In genomic region chr1:27862671-27863551, GRCh38 we compare ENCODE assay signal across 8 cellular contexts. TPM values are rescaled to one million over a fixed set of nuclear protein-coding genes. Genes with fewer than 3 reads are reported as not detected.
DNase-seq lines count a peak whose midpoint lies in the region; ATAC-seq and TF ChIP-seq lines count a peak whose summit lies in the region.

No MANE protein-coding gene starts in this region.

- TF ChIP-seq CTCF in HFFc6 (IDR thresholded peaks at IDR 0.05), result no peak

- H3K4me1 Mint-ChIP-seq in HFFc6 (ENCODE audit: low read depth), result peaks cover 40% of the 10 kb centered on the region

- DNase-seq in Ammon's horn (ENCODE audit: low spot score), result peak; percentile 85
- DNase-seq in HFFc6, result peak; percentile 99
- DNase-seq in UCSD-AML1 (lab: John Stamatoyannopoulos, UW; ENCODE audit: unreplicated experiment), result peak; percentile 50
- DNase-seq in globus pallidus (ENCODE audit: low spot score), result peak; percentile 72
- DNase-seq in pulmonary artery endothelial cell (ENCODE audit: low read depth, low spot score), result peak; percentile 67
- no peak for DNase-seq in NCI-H1436 treated with DMSO at 0.1 percent for 48 hours (lab: John Stamatoyannopoulos, UW)
- no peak for DNase-seq in activated gamma-delta T cell (lab: John Stamatoyannopoulos, UW)

- peak overlapping the region; percentile 98 for H3K27ac Mint-ChIP-seq in HFFc6

- no peaks in the 10 kb centered on the region for H3K9me3 Mint-ChIP-seq in HFFc6

- ATAC-seq in HG02938 (IDR thresholded peaks at IDR 0.05; ENCODE audit: unreplicated experiment), result no peak

- no peaks in the 10 kb centered on the region for H3K36me3 Mint-ChIP-seq in HFFc6 (ENCODE audit: low read depth)

- peak overlapping the region; percentile 79 for H3K4me3 Mint-ChIP-seq in HFFc6

- no peaks in the 10 kb centered on the region for H3K27me3 Mint-ChIP-seq in HFFc6 (ENCODE audit: insufficient read depth)

RNA-seq across cellular contexts. Expression of gene THEMIS2, which starts 9.4 kb away (rescaled TPM):
- total RNA-seq in HFFc6 (2021; fragmentation: NEBNext Ultra II Directional; extraction: Animal tissue kit (Norgen Biotek cat#: 25700)), result 1 to 10 TPM; 1.3 to 5.6 (median 3.7) TPM
- 3.7 and 4.1 TPM in 2 replicates for total RNA-seq in pulmonary artery endothelial cell

RNA-seq across cellular contexts. Expression of gene PPP1R8, which starts 32.3 kb away (rescaled TPM):
- 10 to 100 TPM; 38.1 to 45.3 (median 39.1) TPM for total RNA-seq in HFFc6 (2021; fragmentation: NEBNext Ultra II Directional; extraction: Animal tissue kit (Norgen Biotek cat#: 25700))
- 58.7 and 64.9 TPM in 2 replicates for total RNA-seq in pulmonary artery endothelial cell

RNA-seq across cellular contexts. Expression of gene RPA2, which starts 51.5 kb away (rescaled TPM):
- total RNA-seq in HFFc6 (2021; fragmentation: NEBNext Ultra II Directional; extraction: Animal tissue kit (Norgen Biotek cat#: 25700)), result 10 to 100 TPM; 20.7 to 29.1 (median 23.8) TPM
- 43.5 and 68.0 TPM in 2 replicates for total RNA-seq in pulmonary artery endothelial cell

Comparison
In these comparisons a context has a peak if more than half of its experiments do, and no peak if none do; other contexts are left out.
1. DNase-seq: peak in Ammon's horn (single experiment), HFFc6 (single experiment), UCSD-AML1 (single experiment), globus pallidus (single experiment) and pulmonary artery endothelial cell (single experiment); none in NCI-H1436 treated with DMSO at 0.1 percent for 48 hours (single experiment) and activated gamma-delta T cell (single experiment).